ENCODE assay signal across 34 cellular contexts in genomic region chr11:57614234-57614772, GRCh38. TPM values are rescaled to one million over a fixed set of nuclear protein-coding genes. Genes with fewer than 3 reads are reported as not detected.
"Had no signal": no experiment of that assay in that cellular context is flagged by ENCODE, and none has a peak within 500 bp of the region (broad histone marks: within the 10 kb centered on the region; RNA-seq: fewer than 3 reads in every experiment).

No MANE protein-coding gene starts in this region.

- H3K36me3 Mint-ChIP-seq: activated CD4-positive, alpha-beta memory T cell treated with anti-CD3 and anti-CD28 coated beads for 36 hours; natural killer cell treated with Interleukin-12 subunit alpha and Interleukin-12 subunit beta and Interleukin-15 and Interleukin-18, amount 100 ng/mL, for 72 hours; stimulated activated memory B cell treated with anti-CD40 and anti-IgM and Interleukin-4, amounts not matched to agents 10 μg/mL and 1 μg/mL and 100 μg/mL, for 72 hours had no signal

- H3K4me3 Mint-ChIP-seq: activated CD4-positive, alpha-beta memory T cell treated with anti-CD3 and anti-CD28 coated beads for 36 hours; activated CD4-positive, alpha-beta T cell treated with anti-CD3 and anti-CD28 coated beads, Interleukin-2, amount 10 ng/mL, durations not matched to agents 24 days and 14 days; activated T-cell treated with anti-CD3 and anti-CD28 coated beads, Interleukin-2, amount 50 U/mL, for 24 hours; effector memory CD8-positive, alpha-beta T cell; natural killer cell treated with Interleukin-12 subunit alpha and Interleukin-12 subunit beta and Interleukin-15 and Interleukin-18, amount 100 ng/mL, for 72 hours; stimulated activated memory B cell treated with anti-CD40 and anti-IgM and Interleukin-4, amounts not matched to agents 10 μg/mL and 1 μg/mL and 100 μg/mL, for 72 hours; stimulated activated naive CD8-positive, alpha-beta T cell treated with anti-CD3 and anti-CD28 coated beads, Interleukin-15, amount 100 ng/mL, for 72 hours; T-helper 17 cell had no signal

- H3K27ac Mint-ChIP-seq: activated CD4-positive, alpha-beta memory T cell treated with anti-CD3 and anti-CD28 coated beads for 36 hours; activated CD4-positive, alpha-beta T cell treated with anti-CD3 and anti-CD28 coated beads, Interleukin-2, amount 10 ng/mL, durations not matched to agents 24 days and 14 days; activated T-cell treated with anti-CD3 and anti-CD28 coated beads, Interleukin-2, amount 50 U/mL, for 24 hours; effector memory CD8-positive, alpha-beta T cell; natural killer cell treated with Interleukin-12 subunit alpha and Interleukin-12 subunit beta and Interleukin-15 and Interleukin-18, amount 100 ng/mL, for 72 hours; stimulated activated memory B cell treated with anti-CD40 and anti-IgM and Interleukin-4, amounts not matched to agents 10 μg/mL and 1 μg/mL and 100 μg/mL, for 72 hours; stimulated activated naive CD8-positive, alpha-beta T cell treated with anti-CD3 and anti-CD28 coated beads, Interleukin-15, amount 100 ng/mL, for 72 hours; T-helper 17 cell had no signal

- H3K9me3 ChIP-seq: neutrophil, vagina had no signal

- H3K4me3 ChIP-seq: gastroesophageal sphincter, mucosa of descending colon, sigmoid colon, upper lobe of left lung, vagina had no signal

- H3K4me1 Mint-ChIP-seq: activated CD4-positive, alpha-beta T cell treated with anti-CD3 and anti-CD28 coated beads, Interleukin-2, amount 10 ng/mL, durations not matched to agents 24 days and 14 days; stimulated activated memory B cell treated with anti-CD40 and anti-IgM and Interleukin-4, amounts not matched to agents 10 μg/mL and 1 μg/mL and 100 μg/mL, for 72 hours; stimulated activated naive CD8-positive, alpha-beta T cell treated with anti-CD3 and anti-CD28 coated beads, Interleukin-15, amount 100 ng/mL, for 72 hours; T-helper 17 cell had no signal

- H3K27ac ChIP-seq: brain microvascular endothelial cell, gastroesophageal sphincter, neutrophil, sigmoid colon, upper lobe of left lung, vagina, WERI-Rb-1 had no signal

- H3K9me3 Mint-ChIP-seq: activated CD4-positive, alpha-beta T cell treated with anti-CD3 and anti-CD28 coated beads, Interleukin-2, amount 10 ng/mL, durations not matched to agents 24 days and 14 days; natural killer cell treated with Interleukin-12 subunit alpha and Interleukin-12 subunit beta and Interleukin-15 and Interleukin-18, amount 100 ng/mL, for 72 hours had no signal

- H3K27me3 ChIP-seq: brain microvascular endothelial cell, gastroesophageal sphincter, neutrophil, sigmoid colon, upper lobe of left lung, vagina had no signal

- H3K27me3 Mint-ChIP-seq: stimulated activated naive CD8-positive, alpha-beta T cell treated with anti-CD3 and anti-CD28 coated beads, Interleukin-15, amount 100 ng/mL, for 72 hours had no signal

- H3K4me1 ChIP-seq: gastroesophageal sphincter, sigmoid colon, upper lobe of left lung, vagina had no signal

- DNase-seq: activated CD4-positive, alpha-beta memory T cell treated with anti-CD3 and anti-CD28 coated beads for 36 hours; activated CD4-positive, alpha-beta T cell treated with anti-CD3 and anti-CD28 coated beads, Interleukin-2, amount 10 ng/mL, durations not matched to agents 24 days and 14 days; activated CD4-positive, CD25-positive, alpha-beta regulatory T cell treated with anti-CD3 and anti-CD28 coated beads, Interleukin-2, amount 50 U/mL, for 72 hours; activated CD8-positive, alpha-beta memory T cell treated with anti-CD3 and anti-CD28 coated beads, Interleukin-2, amount 50 U/mL, for 4 hours; activated gamma-delta T cell treated with Interleukin-2 at 50 U/mL for 16 hours; activated naive CD4-positive, alpha-beta T cell treated with anti-CD3 and anti-CD28 coated beads, Interleukin-2, amount 50 U/mL, for 16 hours; activated T-cell treated with anti-CD3 and anti-CD28 coated beads, Interleukin-2, amount 50 U/mL, for 24 hours; amniotic stem cell; brain microvascular endothelial cell; caudate nucleus; cortex of kidney; effector memory CD8-positive, alpha-beta T cell; erythroblast; head of caudate nucleus; left ventricle myocardium superior; mucosa of descending colon; sigmoid colon; small intestine; stimulated activated CD4-positive, alpha-beta T cell treated with anti-CD3 and anti-CD28 coated beads, Interleukin-4, amount 100 ng/mL, for 4 hours; stimulated activated CD8-positive, alpha-beta memory T cell treated with anti-CD3 and anti-CD28 coated beads, Interleukin-4, amount 100 ng/mL, for 48 hours; stimulated activated naive CD8-positive, alpha-beta T cell treated with anti-CD3 and anti-CD28 coated beads, Interleukin-15, amount 100 ng/mL, for 72 hours; substantia nigra; SW 1271; T-helper 17 cell; T1000; WERI-Rb-1 had no signal

- ATAC-seq: effector memory CD8-positive, alpha-beta T cell; gastroesophageal sphincter; left ventricle myocardium superior; mucosa of descending colon; natural killer cell treated with Interleukin-12 subunit alpha and Interleukin-12 subunit beta and Interleukin-15 and Interleukin-18, amount 100 ng/mL, for 72 hours; stimulated activated memory B cell treated with anti-CD40 and anti-IgM and Interleukin-4, amounts not matched to agents 10 μg/mL and 1 μg/mL and 100 μg/mL, for 72 hours; stimulated activated naive CD8-positive, alpha-beta T cell treated with anti-CD3 and anti-CD28 coated beads, Interleukin-15, amount 100 ng/mL, for 72 hours; T-helper 17 cell had no signal

- H3K36me3 ChIP-seq: brain microvascular endothelial cell, neutrophil, WERI-Rb-1 had no signal

RNA-seq across cellular contexts. Expression of gene SERPING1, which starts 16.8 kb away (rescaled TPM):
- total RNA-seq: activated CD8-positive, alpha-beta memory T cell treated with anti-CD3 and anti-CD28 coated beads for 36 hours; natural killer cell treated with Interleukin-12 subunit alpha and Interleukin-12 subunit beta and Interleukin-15 and Interleukin-18, amount 100 ng/mL, for 72 hours had no signal

RNA-seq across cellular contexts. Expression of gene YPEL4, which starts 35.4 kb away (rescaled TPM):
- total RNA-seq: activated CD8-positive, alpha-beta memory T cell treated with anti-CD3 and anti-CD28 coated beads for 36 hours; chondrocyte; natural killer cell treated with Interleukin-12 subunit alpha and Interleukin-12 subunit beta and Interleukin-15 and Interleukin-18, amount 100 ng/mL, for 72 hours had no signal
